Comparison of ENCODE assay signal across 1 cellular context in genomic region chr4:38119663-38120374, GRCh38.
A peak's percentile ranks its signal among the peaks of the same experiment; 100 is the strongest.
TF ChIP-seq lines count a peak whose summit lies in the region.

No MANE protein-coding gene starts in this region.

TF ChIP-seq in HEK293, 187 proteins besides CTCF, POLR2A, EP300 and RAD21 (continued from another document and continues in another):
- TF ChIP-seq, protein P1, sequence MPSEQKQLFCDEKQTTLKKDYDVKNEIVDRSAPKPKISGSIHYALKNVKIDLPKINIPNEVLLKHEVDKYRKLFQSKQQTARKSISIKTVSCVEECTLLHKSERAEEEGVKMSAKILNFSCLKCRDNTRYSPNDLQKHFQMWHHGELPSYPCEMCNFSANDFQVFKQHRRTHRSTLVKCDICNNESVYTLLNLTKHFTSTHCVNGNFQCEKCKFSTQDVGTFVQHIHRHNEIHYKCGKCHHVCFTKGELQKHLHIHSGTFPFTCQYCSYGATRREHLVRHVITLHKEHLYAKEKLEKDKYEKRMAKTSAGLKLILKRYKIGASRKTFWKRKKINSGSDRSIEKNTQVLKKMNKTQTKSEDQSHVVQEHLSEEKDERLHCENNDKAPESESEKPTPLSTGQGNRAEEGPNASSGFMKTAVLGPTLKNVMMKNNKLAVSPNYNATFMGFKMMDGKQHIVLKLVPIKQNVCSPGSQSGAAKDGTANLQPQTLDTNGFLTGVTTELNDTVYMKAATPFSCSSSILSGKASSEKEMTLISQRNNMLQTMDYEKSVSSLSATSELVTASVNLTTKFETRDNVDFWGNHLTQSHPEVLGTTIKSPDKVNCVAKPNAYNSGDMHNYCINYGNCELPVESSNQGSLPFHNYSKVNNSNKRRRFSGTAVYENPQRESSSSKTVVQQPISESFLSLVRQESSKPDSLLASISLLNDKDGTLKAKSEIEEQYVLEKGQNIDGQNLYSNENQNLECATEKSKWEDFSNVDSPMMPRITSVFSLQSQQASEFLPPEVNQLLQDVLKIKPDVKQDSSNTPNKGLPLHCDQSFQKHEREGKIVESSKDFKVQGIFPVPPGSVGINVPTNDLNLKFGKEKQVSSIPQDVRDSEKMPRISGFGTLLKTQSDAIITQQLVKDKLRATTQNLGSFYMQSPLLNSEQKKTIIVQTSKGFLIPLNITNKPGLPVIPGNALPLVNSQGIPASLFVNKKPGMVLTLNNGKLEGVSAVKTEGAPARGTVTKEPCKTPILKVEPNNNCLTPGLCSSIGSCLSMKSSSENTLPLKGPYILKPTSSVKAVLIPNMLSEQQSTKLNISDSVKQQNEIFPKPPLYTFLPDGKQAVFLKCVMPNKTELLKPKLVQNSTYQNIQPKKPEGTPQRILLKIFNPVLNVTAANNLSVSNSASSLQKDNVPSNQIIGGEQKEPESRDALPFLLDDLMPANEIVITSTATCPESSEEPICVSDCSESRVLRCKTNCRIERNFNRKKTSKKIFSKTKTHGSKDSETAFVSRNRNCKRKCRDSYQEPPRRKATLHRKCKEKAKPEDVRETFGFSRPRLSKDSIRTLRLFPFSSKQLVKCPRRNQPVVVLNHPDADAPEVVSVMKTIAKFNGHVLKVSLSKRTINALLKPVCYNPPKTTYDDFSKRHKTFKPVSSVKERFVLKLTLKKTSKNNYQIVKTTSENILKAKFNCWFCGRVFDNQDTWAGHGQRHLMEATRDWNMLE (tag by site-specific recombination; conservative IDR thresholded peaks at IDR 0.05; ENCODE audit: low read depth): no peak
- TF ChIP-seq OSR2 (tag by site-specific recombination; IDR thresholded peaks at IDR 0.05): peak; percentile 54; the same call in 1 of the 2 replicates
- no peak for TF ChIP-seq ZNF121 (tag by site-specific recombination; IDR thresholded peaks at IDR 0.05)
- TF ChIP-seq ZNF146 (tag by site-specific recombination; IDR thresholded peaks at IDR 0.05): no peak; the same call in 1 of the 2 replicates
- no peak for TF ChIP-seq ZNF239 (tag by site-specific recombination; IDR thresholded peaks at IDR 0.05)
- TF ChIP-seq ZEB2 (tag by site-specific recombination; IDR thresholded peaks at IDR 0.05): peak; percentile 66; the same call in 1 of the 2 replicates
- TF ChIP-seq, protein P2, sequence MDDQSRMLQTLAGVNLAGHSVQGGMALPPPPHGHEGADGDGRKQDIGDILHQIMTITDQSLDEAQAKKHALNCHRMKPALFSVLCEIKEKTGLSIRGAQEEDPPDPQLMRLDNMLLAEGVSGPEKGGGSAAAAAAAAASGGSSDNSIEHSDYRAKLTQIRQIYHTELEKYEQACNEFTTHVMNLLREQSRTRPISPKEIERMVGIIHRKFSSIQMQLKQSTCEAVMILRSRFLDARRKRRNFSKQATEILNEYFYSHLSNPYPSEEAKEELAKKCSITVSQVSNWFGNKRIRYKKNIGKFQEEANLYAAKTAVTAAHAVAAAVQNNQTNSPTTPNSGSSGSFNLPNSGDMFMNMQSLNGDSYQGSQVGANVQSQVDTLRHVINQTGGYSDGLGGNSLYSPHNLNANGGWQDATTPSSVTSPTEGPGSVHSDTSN (CRISPR knock-in tag; IDR thresholded peaks at IDR 0.05): no peak
- no peak for TF ChIP-seq ZNF560 (tag by site-specific recombination; IDR thresholded peaks at IDR 0.05; ENCODE audit: borderline replicate concordance)
- TF ChIP-seq ZFP37 (tag by site-specific recombination; IDR thresholded peaks at IDR 0.05): no peak
- TF ChIP-seq SETDB1 (IDR thresholded peaks at IDR 0.05; ENCODE audit: insufficient read length, low read length): no peak
- no peak for TF ChIP-seq KLF1 (tag by site-specific recombination; IDR thresholded peaks at IDR 0.05)
- peak; percentile 64; the same call in 1 of the 2 replicates for TF ChIP-seq ZNF561 (tag by site-specific recombination; IDR thresholded peaks at IDR 0.05; ENCODE audit: borderline replicate concordance)
- peak; percentile 73 for TF ChIP-seq ZBTB21 (tag by site-specific recombination; IDR thresholded peaks at IDR 0.05)
- TF ChIP-seq PRDM2 (tag by site-specific recombination; IDR thresholded peaks at IDR 0.05; ENCODE audit: borderline replicate concordance): no peak
- no peak for TF ChIP-seq ZNF214 (tag by site-specific recombination; IDR thresholded peaks at IDR 0.05; ENCODE audit: borderline replicate concordance)
- TF ChIP-seq ZNF175 (tag by site-specific recombination; IDR thresholded peaks at IDR 0.05): no peak
- no peak for TF ChIP-seq KLF16 (tag by site-specific recombination; IDR thresholded peaks at IDR 0.05)
- TF ChIP-seq, protein P3, sequence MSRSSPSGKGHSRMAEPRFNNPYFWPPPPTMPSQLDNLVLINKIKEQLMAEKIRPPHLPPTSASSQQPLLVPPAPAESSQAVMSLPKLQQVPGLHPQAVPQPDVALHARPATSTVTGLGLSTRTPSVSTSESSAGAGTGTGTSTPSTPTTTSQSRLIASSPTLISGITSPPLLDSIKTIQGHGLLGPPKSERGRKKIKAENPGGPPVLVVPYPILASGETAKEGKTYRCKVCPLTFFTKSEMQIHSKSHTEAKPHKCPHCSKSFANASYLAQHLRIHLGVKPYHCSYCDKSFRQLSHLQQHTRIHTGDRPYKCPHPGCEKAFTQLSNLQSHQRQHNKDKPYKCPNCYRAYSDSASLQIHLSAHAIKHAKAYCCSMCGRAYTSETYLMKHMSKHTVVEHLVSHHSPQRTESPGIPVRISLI (tag by site-specific recombination; IDR thresholded peaks at IDR 0.05): 0 out of 2 replicates have a peak, but pooled peaks have one; percentile 29
- no peak for TF ChIP-seq ZNF248 (tag by site-specific recombination; IDR thresholded peaks at IDR 0.05)
- TF ChIP-seq ZNF529 (tag by site-specific recombination; IDR thresholded peaks at IDR 0.05; ENCODE audit: insufficient replicate concordance): no peak
- TF ChIP-seq ZNF610 (tag by site-specific recombination; IDR thresholded peaks at IDR 0.05; ENCODE audit: borderline replicate concordance): no peak
- 0 out of 2 replicates have a peak, but pooled peaks have one; percentile 42 for TF ChIP-seq ATF2 (tag by site-specific recombination; IDR thresholded peaks at IDR 0.05; ENCODE audit: low read depth)
- TF ChIP-seq ZIC2 (tag by site-specific recombination; IDR thresholded peaks at IDR 0.05): peak; percentile 43; the same call in 1 of the 2 replicates
- TF ChIP-seq BCL6B (tag by site-specific recombination; IDR thresholded peaks at IDR 0.05): 0 out of 2 replicates have a peak, but pooled peaks have one; percentile 32
- TF ChIP-seq, protein P4, sequence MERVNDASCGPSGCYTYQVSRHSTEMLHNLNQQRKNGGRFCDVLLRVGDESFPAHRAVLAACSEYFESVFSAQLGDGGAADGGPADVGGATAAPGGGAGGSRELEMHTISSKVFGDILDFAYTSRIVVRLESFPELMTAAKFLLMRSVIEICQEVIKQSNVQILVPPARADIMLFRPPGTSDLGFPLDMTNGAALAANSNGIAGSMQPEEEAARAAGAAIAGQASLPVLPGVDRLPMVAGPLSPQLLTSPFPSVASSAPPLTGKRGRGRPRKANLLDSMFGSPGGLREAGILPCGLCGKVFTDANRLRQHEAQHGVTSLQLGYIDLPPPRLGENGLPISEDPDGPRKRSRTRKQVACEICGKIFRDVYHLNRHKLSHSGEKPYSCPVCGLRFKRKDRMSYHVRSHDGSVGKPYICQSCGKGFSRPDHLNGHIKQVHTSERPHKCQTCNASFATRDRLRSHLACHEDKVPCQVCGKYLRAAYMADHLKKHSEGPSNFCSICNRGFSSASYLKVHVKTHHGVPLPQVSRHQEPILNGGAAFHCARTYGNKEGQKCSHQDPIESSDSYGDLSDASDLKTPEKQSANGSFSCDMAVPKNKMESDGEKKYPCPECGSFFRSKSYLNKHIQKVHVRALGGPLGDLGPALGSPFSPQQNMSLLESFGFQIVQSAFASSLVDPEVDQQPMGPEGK (tag by site-specific recombination; IDR thresholded peaks at IDR 0.05): no peak
- TF ChIP-seq ZNF223 (tag by site-specific recombination; IDR thresholded peaks at IDR 0.05): no peak
- TF ChIP-seq, protein P5, sequence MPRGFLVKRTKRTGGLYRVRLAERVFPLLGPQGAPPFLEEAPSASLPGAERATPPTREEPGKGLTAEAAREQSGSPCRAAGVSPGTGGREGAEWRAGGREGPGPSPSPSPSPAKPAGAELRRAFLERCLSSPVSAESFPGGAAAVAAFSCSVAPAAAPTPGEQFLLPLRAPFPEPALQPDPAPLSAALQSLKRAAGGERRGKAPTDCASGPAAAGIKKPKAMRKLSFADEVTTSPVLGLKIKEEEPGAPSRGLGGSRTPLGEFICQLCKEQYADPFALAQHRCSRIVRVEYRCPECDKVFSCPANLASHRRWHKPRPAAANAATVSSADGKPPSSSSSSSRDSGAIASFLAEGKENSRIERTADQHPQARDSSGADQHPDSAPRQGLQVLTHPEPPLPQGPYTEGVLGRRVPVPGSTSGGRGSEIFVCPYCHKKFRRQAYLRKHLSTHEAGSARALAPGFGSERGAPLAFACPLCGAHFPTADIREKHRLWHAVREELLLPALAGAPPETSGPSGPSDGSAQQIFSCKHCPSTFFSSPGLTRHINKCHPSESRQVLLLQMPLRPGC (tag by site-specific recombination; IDR thresholded peaks at IDR 0.05): no peak; the same call in 1 of the 2 replicates
- TF ChIP-seq ZNF76 (tag by site-specific recombination; IDR thresholded peaks at IDR 0.05; ENCODE audit: borderline replicate concordance, low read depth): no peak
- peak; percentile 53 for TF ChIP-seq ZXDB (tag by site-specific recombination; IDR thresholded peaks at IDR 0.05)
- no peak for TF ChIP-seq ZNF521 (tag by site-specific recombination; IDR thresholded peaks at IDR 0.05)
- 0 out of 2 replicates have a peak, but pooled peaks have one; percentile 24 for TF ChIP-seq ZBTB48 (tag by site-specific recombination; IDR thresholded peaks at IDR 0.05)
- 0 out of 2 replicates have a peak, but pooled peaks have one; percentile 33 for TF ChIP-seq KLF8 (tag by site-specific recombination; IDR thresholded peaks at IDR 0.05)
- TF ChIP-seq ZSCAN5A (tag by site-specific recombination; IDR thresholded peaks at IDR 0.05): no peak
- no peak for TF ChIP-seq SCRT2 (tag by site-specific recombination; IDR thresholded peaks at IDR 0.05)
- no peak for TF ChIP-seq BCL11B (tag by site-specific recombination; IDR thresholded peaks at IDR 0.05; ENCODE audit: low read depth)
- no peak for TF ChIP-seq ZNF785 (tag by site-specific recombination; IDR thresholded peaks at IDR 0.05)
- no peak for TF ChIP-seq ZNF292 (tag by site-specific recombination; IDR thresholded peaks at IDR 0.05; ENCODE audit: borderline replicate concordance, low read depth)
- TF ChIP-seq FEZF1 (tag by site-specific recombination; IDR thresholded peaks at IDR 0.05): peak; percentile 82
